ENCODE assay signal across 2 cellular contexts in the genomic region with DNA sequence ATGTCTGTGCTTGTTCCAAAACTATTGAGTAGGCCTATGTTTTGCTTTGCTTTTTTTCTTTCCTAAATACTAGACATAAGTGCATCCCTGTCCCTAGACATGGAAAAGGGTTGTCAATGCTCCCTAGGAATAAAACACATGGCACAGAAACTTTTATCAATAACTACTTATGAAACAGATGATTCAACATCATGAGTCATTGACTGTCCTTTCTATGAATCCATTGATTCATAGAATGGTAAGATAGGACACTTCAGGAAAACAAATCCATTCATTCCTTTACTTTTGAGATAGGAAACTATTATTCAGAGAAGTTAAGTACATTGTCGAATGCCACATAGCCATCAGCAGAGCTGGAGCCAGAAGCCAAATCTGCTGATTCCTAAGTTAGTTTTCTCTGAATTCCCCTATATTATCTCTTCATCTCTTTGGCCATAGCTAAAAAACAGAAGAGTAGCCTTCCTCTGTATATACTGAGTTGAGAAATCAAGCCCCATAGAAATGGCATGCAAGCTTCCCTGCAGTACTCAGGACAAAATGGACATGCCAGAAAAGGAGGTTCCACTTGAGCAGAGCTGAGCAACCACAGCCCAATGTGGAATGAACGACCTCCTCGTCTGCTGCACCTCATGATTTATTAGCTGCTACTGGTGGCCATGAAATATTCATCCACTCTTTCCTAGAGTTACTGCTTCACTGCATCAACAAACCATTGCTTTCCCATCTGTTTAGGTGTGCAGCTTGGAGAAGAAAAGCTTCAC.
A peak's percentile ranks its signal among the peaks of the same experiment; 100 is the strongest.
TF ChIP-seq lines count a peak whose summit lies in the region.

No MANE protein-coding gene starts in this region.

TF ChIP-seq in SK-N-SH, 30 proteins besides CTCF, POLR2A, EP300 and RAD21:
- TF ChIP-seq NRF1 (IDR thresholded peaks at IDR 0.05; ENCODE audit: low read depth, low read length) (no peak), JUND (IDR thresholded peaks at IDR 0.05) (peak; percentile 16; the same call in 1 of the 2 replicates), MEF2A (IDR thresholded peaks at IDR 0.05; ENCODE audit: borderline replicate concordance, low read depth) (no peak), RCOR1 (IDR thresholded peaks at IDR 0.05; ENCODE audit: low read length) (no peak), POLR2AphosphoS5 (IDR thresholded peaks at IDR 0.05; ENCODE audit: low read depth, low read length) (no peak), FOSL2 (IDR thresholded peaks at IDR 0.05; ENCODE audit: borderline replicate concordance, low read depth) (peak; percentile 41; the same call in 1 of the 2 replicates)
- TF ChIP-seq, protein P1, sequence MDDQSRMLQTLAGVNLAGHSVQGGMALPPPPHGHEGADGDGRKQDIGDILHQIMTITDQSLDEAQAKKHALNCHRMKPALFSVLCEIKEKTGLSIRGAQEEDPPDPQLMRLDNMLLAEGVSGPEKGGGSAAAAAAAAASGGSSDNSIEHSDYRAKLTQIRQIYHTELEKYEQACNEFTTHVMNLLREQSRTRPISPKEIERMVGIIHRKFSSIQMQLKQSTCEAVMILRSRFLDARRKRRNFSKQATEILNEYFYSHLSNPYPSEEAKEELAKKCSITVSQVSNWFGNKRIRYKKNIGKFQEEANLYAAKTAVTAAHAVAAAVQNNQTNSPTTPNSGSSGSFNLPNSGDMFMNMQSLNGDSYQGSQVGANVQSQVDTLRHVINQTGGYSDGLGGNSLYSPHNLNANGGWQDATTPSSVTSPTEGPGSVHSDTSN (IDR thresholded peaks at IDR 0.05): no peak
TF ChIP-seq in SK-N-SH: peak in this region for 2.

TF ChIP-seq in SK-N-SH treated with all-trans-retinoic acid at 6 μM for 48 hours, 23 proteins besides CTCF, POLR2A, EP300 and RAD21:
- no peak for TF ChIP-seq ZFP3 (CRISPR knock-in tag; IDR thresholded peaks at IDR 0.05)
- no peak for TF ChIP-seq GLIS3 (CRISPR knock-in tag; IDR thresholded peaks at IDR 0.05)
- TF ChIP-seq BACH2 (CRISPR knock-in tag; IDR thresholded peaks at IDR 0.05; ENCODE audit: borderline replicate concordance): no peak
- no peak for TF ChIP-seq CREB5 (CRISPR knock-in tag; IDR thresholded peaks at IDR 0.05; ENCODE audit: low read depth)
- no peak for TF ChIP-seq ZFP30 (CRISPR knock-in tag; IDR thresholded peaks at IDR 0.05)
- no peak for TF ChIP-seq SNAI2 (CRISPR knock-in tag; IDR thresholded peaks at IDR 0.05)
- no peak for TF ChIP-seq CSRNP3 (CRISPR knock-in tag; IDR thresholded peaks at IDR 0.05)
- no peak for TF ChIP-seq ISL1 (CRISPR knock-in tag; IDR thresholded peaks at IDR 0.05)
- no peak for TF ChIP-seq ZNF565 (CRISPR knock-in tag; conservative IDR thresholded peaks at IDR 0.05; ENCODE audit: low read depth)
- no peak for TF ChIP-seq OSR1 (CRISPR knock-in tag; IDR thresholded peaks at IDR 0.05)
- no peak for TF ChIP-seq TCF4 (CRISPR knock-in tag; IDR thresholded peaks at IDR 0.05; ENCODE audit: borderline replicate concordance)
- no peak for TF ChIP-seq ZNF70 (CRISPR knock-in tag; IDR thresholded peaks at IDR 0.05)
- no peak for TF ChIP-seq PPARA (CRISPR knock-in tag; IDR thresholded peaks at IDR 0.05; ENCODE audit: borderline replicate concordance)
- no peak for TF ChIP-seq ARNTL (CRISPR knock-in tag; IDR thresholded peaks at IDR 0.05; ENCODE audit: borderline replicate concordance, low read depth)
- TF ChIP-seq ZC3H10 (CRISPR knock-in tag; IDR thresholded peaks at IDR 0.05): no peak
- no peak for TF ChIP-seq POU6F1 (CRISPR knock-in tag; IDR thresholded peaks at IDR 0.05; ENCODE audit: borderline replicate concordance, low read depth)
TF ChIP-seq in SK-N-SH treated with all-trans-retinoic acid at 6 μM for 48 hours: peak in this region for 0.
